Comparison of ENCODE assay signal across 13 cellular contexts in the genomic region with DNA sequence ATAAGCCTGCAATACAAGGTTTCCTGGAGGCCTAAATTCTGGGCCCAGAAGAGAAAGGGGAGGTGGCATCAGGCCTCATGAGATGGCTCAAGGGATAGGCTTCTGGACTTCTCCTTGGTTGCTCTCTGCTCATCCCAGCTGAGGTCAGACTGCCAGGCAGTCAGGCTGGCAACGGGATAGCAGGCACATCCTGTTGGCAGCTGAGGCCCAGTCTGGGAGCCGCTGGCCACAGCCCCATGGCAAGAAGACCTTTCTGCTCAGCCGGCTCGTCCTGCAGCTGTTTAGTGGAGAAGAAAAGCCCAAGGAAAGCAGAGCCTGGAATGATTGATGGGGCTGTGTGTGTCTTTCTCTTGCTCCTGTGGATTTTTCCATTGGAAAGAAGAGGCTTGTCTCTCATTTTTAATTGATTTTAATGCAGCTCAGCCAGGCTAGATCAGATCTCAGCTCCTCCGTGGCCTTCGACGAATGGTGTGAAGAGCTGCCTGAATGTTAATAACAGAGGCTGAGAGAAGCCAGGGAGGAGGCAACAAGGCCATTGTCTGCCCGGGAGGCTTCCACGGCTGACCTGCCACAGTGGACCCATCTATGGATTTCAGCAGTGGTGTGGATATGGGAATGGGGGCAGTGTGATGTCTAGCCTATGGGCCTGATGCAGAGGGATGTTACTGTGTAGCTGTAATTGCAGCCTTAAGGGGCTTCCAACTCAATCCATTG.
DNase-seq lines count a peak whose midpoint lies in the region; ATAC-seq and TF ChIP-seq lines count a peak whose summit lies in the region.
"Had no signal": no experiment of that assay in that cellular context is flagged by ENCODE, and none has a peak within 500 bp of the region (broad histone marks: within the 10 kb centered on the region; RNA-seq: fewer than 3 reads in every experiment).

No MANE protein-coding gene starts in this region.

- TF ChIP-seq CTCF in C4-2B (conservative IDR thresholded peaks at IDR 0.05) (no peak), VCaP (conservative IDR thresholded peaks at IDR 0.05) (no peak), ascending aorta (IDR thresholded peaks at IDR 0.05) (no peak)

- intact Hi-C loops in ascending aorta (cut with DNase I), result no loop called here

- DNase-seq in hypothalamus (lab: John Stamatoyannopoulos, UW) (peak in 31 of 51 donors; percentile 13 to 70 (median 36)), retina (peak; percentile 40), UCSD-AML1 (lab: John Stamatoyannopoulos, UW; ENCODE audit: unreplicated experiment) (no peak), GOT3 (lab: John Stamatoyannopoulos, UW) (no peak), ascending aorta (ENCODE audit: low spot score in 2 of 2) (no peak)
- DNase-seq: activated CD4-positive, alpha-beta T cell treated with anti-CD3 and anti-CD28 coated beads, Interleukin-2, amount 10 ng/mL, durations not matched to agents 7 days and 5 days; CD4-positive, alpha-beta T cell; NCI-H1930; stimulated activated CD4-positive, alpha-beta T cell treated with anti-CD3 and anti-CD28 coated beads, Interleukin-2, amount 100 ng/mL, for 48 hours; stimulated activated naive B cell treated with anti-CD40 and anti-IgM and Interleukin-4, amounts not matched to agents 10 μg/mL and 1 μg/mL and 100 μg/mL, for 72 hours had no signal

- no peak overlapping the region for H3K4me3 ChIP-seq in ascending aorta

- H3K9me3 ChIP-seq in ascending aorta, result no peaks in the 10 kb centered on the region

- H3K27ac ChIP-seq in C4-2B (peak overlapping the region; percentile 59), VCaP (peak overlapping the region; percentile 44), ascending aorta (no peak overlapping the region)

- no peaks in the 10 kb centered on the region for H3K27me3 ChIP-seq in ascending aorta

- H3K36me3 ChIP-seq in ascending aorta, result no peaks in the 10 kb centered on the region

- no peaks in the 10 kb centered on the region for H3K4me1 ChIP-seq in ascending aorta

- ATAC-seq in HG03095 (IDR thresholded peaks at IDR 0.05; ENCODE audit: unreplicated experiment), result no peak
- ATAC-seq: stimulated activated naive B cell treated with anti-CD40 and anti-IgM and Interleukin-4, amounts not matched to agents 10 μg/mL and 1 μg/mL and 100 μg/mL, for 72 hours had no signal

Comparison
In these comparisons a context has a peak if more than half of its experiments do, and no peak if none do; other contexts are left out.
1. H3K27ac ChIP-seq: peak in C4-2B (single experiment) and VCaP (single experiment); none in ascending aorta (0 of 2).
2. DNase-seq: peak in hypothalamus (31 of 51) and retina (single experiment); none in UCSD-AML1 (single experiment), GOT3 (single experiment) and ascending aorta (0 of 2).